Comparison of ENCODE assay signal across 8 cellular contexts in genomic region chr1:975896-976683, GRCh38. TPM values are rescaled to one million over a fixed set of nuclear protein-coding genes. Genes with fewer than 3 reads are reported as not detected.
DNase-seq lines count a peak whose midpoint lies in the region; ATAC-seq and TF ChIP-seq lines count a peak whose summit lies in the region.

No MANE protein-coding gene starts in this region.

- no peak for TF ChIP-seq POLR2A in heart left ventricle (IDR thresholded peaks at IDR 0.05)

- peak overlapping the region in 8 of 12 donors; percentile 29 to 76 (median 58) for H3K27ac ChIP-seq in heart left ventricle

- no peak overlapping the region for H3K9ac ChIP-seq in skeletal muscle satellite cell (ENCODE audit: low read depth, low read length)

- H3K27me3 ChIP-seq in GM06990 (replicated peaks; ENCODE audit: control insufficient read depth, insufficient read depth, low read length) (no peaks in the 10 kb centered on the region; the same call in 1 of the 2 replicates), heart left ventricle (peaks cover 0 to 54% (median 28%) of the 10 kb centered on the region in 9 donors), skeletal muscle satellite cell (ENCODE audit: control insufficient read depth, insufficient read depth, low read length) (peaks cover 35% of the 10 kb centered on the region)

- intact Hi-C loops in heart left ventricle (cut with DNase I): loop anchor here in 1 of 10 donors (10.0 kb wide), 1 partner anchor 519 kb away; no protein-coding TSS in a partner anchor

- no peaks in the 10 kb centered on the region for H3K36me3 ChIP-seq in GM06990 (ENCODE audit: control insufficient read depth, insufficient read depth, low read length)
- peaks cover 0 to 4% (median 0%) of the 10 kb centered on the region in 9 donors for H3K36me3 ChIP-seq in heart left ventricle
- no peaks in the 10 kb centered on the region for H3K36me3 ChIP-seq in skeletal muscle satellite cell (ENCODE audit: insufficient read depth, low read length)

- H3K4me1 ChIP-seq in heart left ventricle: peaks cover 0 to 46% (median 11%) of the 10 kb centered on the region in 12 donors
- peaks cover 7% of the 10 kb centered on the region for H3K4me1 ChIP-seq in skeletal muscle satellite cell (ENCODE audit: control insufficient read depth, insufficient read depth, low read length)

- H3K4me2 ChIP-seq in skeletal muscle satellite cell (ENCODE audit: low read length): peak overlapping the region; percentile 69

- DNase-seq in GM06990 (ENCODE audit: extremely low read depth, insufficient read length): peak; percentile 63
- peak; percentile 84 for DNase-seq in RKO (ENCODE audit: low spot score)
- DNase-seq in activated effector memory CD4-positive, alpha-beta T cell treated with Interleukin-2 at 50 U/mL for 16 hours: peak; percentile 49
- DNase-seq in heart left ventricle: peak in 3 of 5 donors; percentile 44 to 79 (median 53)

- H3K9me3 ChIP-seq in heart left ventricle (no peaks in the 10 kb centered on the region), skeletal muscle satellite cell (replicated peaks; ENCODE audit: low read length) (no peaks in the 10 kb centered on the region)

- 9 to 21% (median 11%) methylated on average over 33 to 40 of the region's 40 CpGs for WGBS in heart left ventricle, 4 donors

- TF ChIP-seq CTCF in GM06990 (IDR thresholded peaks at IDR 0.05; ENCODE audit: insufficient read depth, low read length, poor library complexity, severe bottlenecking) (peak; percentile 66), heart left ventricle (IDR thresholded peaks at IDR 0.05) (peak in 9 of 12 donors; percentile 4 to 59 (median 32))

- H3K4me3 ChIP-seq in GM06990 (replicated peaks; ENCODE audit: low read depth, low read length): no peak overlapping the region
- H3K4me3 ChIP-seq in heart left ventricle: peak overlapping the region in 9 of 12 donors; percentile 12 to 40 (median 29)
- no peak overlapping the region for H3K4me3 ChIP-seq in skeletal muscle satellite cell (ENCODE audit: low read length)

- peak; percentile 46 for ATAC-seq in HG03469 (IDR thresholded peaks at IDR 0.05; ENCODE audit: unreplicated experiment)
- ATAC-seq in heart left ventricle: no peak
- no peak for ATAC-seq in HG03280 (IDR thresholded peaks at IDR 0.05; ENCODE audit: unreplicated experiment)
- no peak for ATAC-seq in HG03439 (IDR thresholded peaks at IDR 0.05; ENCODE audit: unreplicated experiment)

RNA-seq across cellular contexts. Expression of gene PERM1, which starts 5.8 kb away (rescaled TPM):
- 100 to 1,000 TPM in 6 of 9 donors, 10 to 100 TPM in 3; 52.8 to 149 (median 104) TPM for total RNA-seq in heart left ventricle
- 100 to 1,000 TPM in 1 of 2 donors, 10 to 100 TPM in 1; 53.3 to 353 TPM for polyA plus RNA-seq in heart left ventricle
- not detected in 2 replicates for total RNA-seq in skeletal muscle satellite cell (2012; rRNA removed)

RNA-seq across cellular contexts. Expression of gene PLEKHN1, which starts 9.8 kb away (rescaled TPM):
- under 1 TPM in 2 of 9 donors, not detected in 7; 0.37 to 0.63 TPM for total RNA-seq in heart left ventricle
- under 1 TPM; 0.15 TPM for polyA plus RNA-seq in heart left ventricle
- 1.3 TPM in 2 replicates for total RNA-seq in skeletal muscle satellite cell (2012; rRNA removed)

RNA-seq across cellular contexts. Expression of gene KLHL17, which starts 15.7 kb away (rescaled TPM):
- total RNA-seq in heart left ventricle: 1 to 10 TPM; 1.6 to 6.8 (median 4.7) TPM
- 1 to 10 TPM; 5.4 to 5.5 TPM for polyA plus RNA-seq in heart left ventricle
- total RNA-seq in skeletal muscle satellite cell (2012; rRNA removed): 12.7 and 13.9 TPM in 2 replicates

RNA-seq across cellular contexts. Expression of gene NOC2L, which starts 17.0 kb away (rescaled TPM):
- total RNA-seq in heart left ventricle: 10 to 100 TPM; 36.0 to 63.6 (median 43.3) TPM
- 10 to 100 TPM; 55.1 to 85.3 TPM for polyA plus RNA-seq in heart left ventricle
- 137 and 144 TPM in 2 replicates for total RNA-seq in skeletal muscle satellite cell (2012; rRNA removed)

RNA-seq across cellular contexts. Expression of gene HES4, which starts 23.8 kb away (rescaled TPM):
- 10 to 100 TPM; 26.8 to 98.1 (median 42.0) TPM for total RNA-seq in heart left ventricle
- 10 to 100 TPM; 25.7 to 29.2 TPM for polyA plus RNA-seq in heart left ventricle
- total RNA-seq in skeletal muscle satellite cell (2012; rRNA removed): 0.51 TPM in 1 of 2 replicates, not detected in the other

Comparison
In these comparisons a context has a peak if more than half of its experiments do, and no peak if none do; other contexts are left out.
1. H3K4me3 ChIP-seq: peak in heart left ventricle (9 of 12); none in GM06990 (single experiment) and skeletal muscle satellite cell (single experiment).
2. Peak in every context shown above with its lines, with median percentiles within 50 percentile points of each other: DNase-seq.